Comparison of ENCODE assay signal across 10 cellular contexts in genomic region chrX:85963736-85964135, GRCh38.
DNase-seq lines count a peak whose midpoint lies in the region; ATAC-seq, FAIRE-seq and TF ChIP-seq lines count a peak whose summit lies in the region.
"Had no signal": no experiment of that assay in that cellular context is flagged by ENCODE, and none has a peak within 500 bp of the region (broad histone marks: within the 10 kb centered on the region; RNA-seq: fewer than 3 reads in every experiment).

No MANE protein-coding gene starts in this region.

- TF ChIP-seq POLR2A in H54 (IDR thresholded peaks at IDR 0.05; ENCODE audit: low read depth, low read length): no peak

- H3K9me3 Mint-ChIP-seq in stimulated activated effector memory CD8-positive, alpha-beta T cell treated with anti-CD3 and anti-CD28 coated beads, Interleukin-12 subunit alpha, Interleukin-12 subunit beta, amount 100 ng/mL, for 72 hours: no peaks in the 10 kb centered on the region
- H3K9me3 Mint-ChIP-seq: stimulated activated naive CD8-positive, alpha-beta T cell treated with anti-CD3 and anti-CD28 coated beads, Interleukin-15, Interleukin-2, amounts not matched to agents 100 ng/mL and 50 ng/mL, for 24 hours had no signal

- no peak for ATAC-seq in GM19328 (IDR thresholded peaks at IDR 0.05; ENCODE audit: unreplicated experiment)
- no peak for ATAC-seq in stimulated activated effector memory CD8-positive, alpha-beta T cell treated with anti-CD3 and anti-CD28 coated beads, Interleukin-12 subunit alpha, Interleukin-12 subunit beta, amount 100 ng/mL, for 72 hours

- DNase-seq in H54 (ENCODE audit: insufficient read length, low spot score) (peak; percentile 17), amniotic epithelial cell (ENCODE audit: low read depth) (peak; percentile 72), head of caudate nucleus (peak in 36 of 42 donors; percentile 1 to 84 (median 41)), superior temporal gyrus (ENCODE audit: extremely low spot score) (peak; percentile 42)
- no peak for DNase-seq in stimulated activated effector memory CD8-positive, alpha-beta T cell treated with anti-CD3 and anti-CD28 coated beads, Interleukin-12 subunit alpha, Interleukin-12 subunit beta, amount 100 ng/mL, for 72 hours (ENCODE audit: low spot score in 2 of 2)
- DNase-seq in stimulated activated CD4-positive, alpha-beta T cell treated with anti-CD3 and anti-CD28 coated beads, Interleukin-15, amount 100 ng/mL, for 24 hours: no peak
- DNase-seq: GDM1, NCI-H2029 treated with DMSO at 0.1 percent for 48 hours had no signal

- no peak overlapping the region for H3K4me3 Mint-ChIP-seq in stimulated activated effector memory CD8-positive, alpha-beta T cell treated with anti-CD3 and anti-CD28 coated beads, Interleukin-12 subunit alpha, Interleukin-12 subunit beta, amount 100 ng/mL, for 72 hours
- H3K4me3 Mint-ChIP-seq: stimulated activated naive CD8-positive, alpha-beta T cell treated with anti-CD3 and anti-CD28 coated beads, Interleukin-15, Interleukin-2, amounts not matched to agents 100 ng/mL and 50 ng/mL, for 24 hours had no signal

- H3K4me1 Mint-ChIP-seq in stimulated activated effector memory CD8-positive, alpha-beta T cell treated with anti-CD3 and anti-CD28 coated beads, Interleukin-12 subunit alpha, Interleukin-12 subunit beta, amount 100 ng/mL, for 72 hours: no peaks in the 10 kb centered on the region

- peak; percentile 57 for FAIRE-seq in H54 (lab: Jason Lieb, UNC)

- intact Hi-C loops in head of caudate nucleus (cut with DNase I): no loop called here

- peaks cover 5% of the 10 kb centered on the region for H3K36me3 Mint-ChIP-seq in stimulated activated effector memory CD8-positive, alpha-beta T cell treated with anti-CD3 and anti-CD28 coated beads, Interleukin-12 subunit alpha, Interleukin-12 subunit beta, amount 100 ng/mL, for 72 hours

- H3K27ac Mint-ChIP-seq in stimulated activated effector memory CD8-positive, alpha-beta T cell treated with anti-CD3 and anti-CD28 coated beads, Interleukin-12 subunit alpha, Interleukin-12 subunit beta, amount 100 ng/mL, for 72 hours: no peak overlapping the region
- H3K27ac Mint-ChIP-seq: stimulated activated naive CD8-positive, alpha-beta T cell treated with anti-CD3 and anti-CD28 coated beads, Interleukin-15, Interleukin-2, amounts not matched to agents 100 ng/mL and 50 ng/mL, for 24 hours had no signal

Comparison
In these comparisons a context has a peak if more than half of its experiments do, and no peak if none do; other contexts are left out.
1. DNase-seq: peak in H54 (single experiment), amniotic epithelial cell (single experiment), head of caudate nucleus (36 of 42) and superior temporal gyrus (single experiment); none in stimulated activated effector memory CD8-positive, alpha-beta T cell treated with anti-CD3 and anti-CD28 coated beads, Interleukin-12 subunit alpha, Interleukin-12 subunit beta, amount 100 ng/mL, for 72 hours (0 of 2) and stimulated activated CD4-positive, alpha-beta T cell treated with anti-CD3 and anti-CD28 coated beads, Interleukin-15, amount 100 ng/mL, for 24 hours (single experiment).